ENCODE assay signal across 27 cellular contexts in genomic region chr14:24072436-24072835, GRCh38. TPM values are rescaled to one million over a fixed set of nuclear protein-coding genes. Genes with fewer than 3 reads are reported as not detected.
DNase-seq lines count a peak whose midpoint lies in the region; ATAC-seq and TF ChIP-seq lines count a peak whose summit lies in the region.
"Had no signal": no experiment of that assay in that cellular context is flagged by ENCODE, and none has a peak within 500 bp of the region (broad histone marks: within the 10 kb centered on the region; RNA-seq: fewer than 3 reads in every experiment).

No MANE protein-coding gene starts in this region.

- H3K36me3 ChIP-seq in BLaER1 (no peaks in the 10 kb centered on the region), Peyer's patch (no peaks in the 10 kb centered on the region)
- H3K36me3 ChIP-seq: breast epithelium, left lung, MG63 had no signal

- H3K9ac ChIP-seq in BLaER1, result no peak overlapping the region

- H3K4me2 ChIP-seq in BLaER1, result peak overlapping the region; percentile 39

- H3K4me3 Mint-ChIP-seq in activated T-cell treated with anti-CD3 and anti-CD28 coated beads, Interleukin-2, amount 50 U/mL, for 72 hours, result no peak overlapping the region
- H3K4me3 Mint-ChIP-seq in activated T-helper 2 cell treated with anti-CD3 and anti-CD28 coated beads, Interferon-gamma antibody, Interleukin-2, Interleukin-4, amounts not matched to agents 10 μg/mL and 5 μg/mL and 100 μg/mL, durations not matched to agents 14 hours and 24 hours and 36 hours (ENCODE audit: low read depth), result no peak overlapping the region
- H3K4me3 Mint-ChIP-seq: activated B cell treated with CpG ODN at 0.5 μM for 24 hours; dendritic cell treated with granulocyte-macrophage colony-stimulating factor and Interleukin-4, amounts not matched to agents 40 ng/mL and 50 ng/mL, for 4 days had no signal

- no peak for TF ChIP-seq CTCF in Peyer's patch (IDR thresholded peaks at IDR 0.05)

- no peaks in the 10 kb centered on the region for H3K9me3 Mint-ChIP-seq in activated T-cell treated with anti-CD3 and anti-CD28 coated beads, Interleukin-2, amount 50 U/mL, for 72 hours
- no peaks in the 10 kb centered on the region for H3K9me3 Mint-ChIP-seq in activated T-helper 2 cell treated with anti-CD3 and anti-CD28 coated beads, Interferon-gamma antibody, Interleukin-2, Interleukin-4, amounts not matched to agents 10 μg/mL and 5 μg/mL and 100 μg/mL, durations not matched to agents 14 hours and 24 hours and 36 hours
- H3K9me3 Mint-ChIP-seq: activated B cell treated with CpG ODN at 0.5 μM for 24 hours; dendritic cell treated with granulocyte-macrophage colony-stimulating factor and Interleukin-4, amounts not matched to agents 40 ng/mL and 50 ng/mL, for 4 days had no signal

- no peaks in the 10 kb centered on the region for H3K36me3 Mint-ChIP-seq in activated T-cell treated with anti-CD3 and anti-CD28 coated beads, Interleukin-2, amount 50 U/mL, for 72 hours (ENCODE audit: insufficient read depth in 2 of 2)
- no peaks in the 10 kb centered on the region for H3K36me3 Mint-ChIP-seq in activated T-helper 2 cell treated with anti-CD3 and anti-CD28 coated beads, Interferon-gamma antibody, Interleukin-2, Interleukin-4, amounts not matched to agents 10 μg/mL and 5 μg/mL and 100 μg/mL, durations not matched to agents 14 hours and 24 hours and 36 hours (ENCODE audit: low read depth)

- H3K9me3 ChIP-seq in BLaER1 (no peaks in the 10 kb centered on the region), Peyer's patch (no peaks in the 10 kb centered on the region)
- H3K9me3 ChIP-seq: breast epithelium, left lung, MG63 had no signal

- H3K4me1 ChIP-seq in BLaER1 (peaks cover 32% of the 10 kb centered on the region), Peyer's patch (peaks cover 0 to 25% (median 6%) of the 10 kb centered on the region in 4 donors)
- H3K4me1 ChIP-seq: breast epithelium, left lung had no signal

- H4K20me1 ChIP-seq in BLaER1, result no peaks in the 10 kb centered on the region

- H3K27me3 ChIP-seq in BLaER1 (no peaks in the 10 kb centered on the region), Peyer's patch (no peaks in the 10 kb centered on the region)
- H3K27me3 ChIP-seq: MG63 had no signal

- DNase-seq in Peyer's patch (peak in 2 of 3 donors; percentile 72 to 81), head of caudate nucleus (peak in 41 of 42 donors; percentile 35 to 86 (median 67)), nucleus accumbens (lab: John Stamatoyannopoulos, UW) (peak in 32 of 56 donors; percentile 16 to 69 (median 48))
- no peak for DNase-seq in stimulated activated naive CD4-positive, alpha-beta T cell (lab: John Stamatoyannopoulos, UW)
- DNase-seq in activated T-cell treated with anti-CD3 and anti-CD28 coated beads, Interleukin-2, amount 50 U/mL, for 72 hours, result no peak
- no peak for DNase-seq in activated T-helper 2 cell treated with anti-CD3 and anti-CD28 coated beads, Interferon-gamma antibody, Interleukin-2, Interleukin-4, amounts not matched to agents 10 μg/mL and 5 μg/mL and 100 μg/mL, durations not matched to agents 14 hours and 24 hours and 36 hours (ENCODE audit: low spot score)
- DNase-seq: ACHN; activated B cell treated with CpG ODN at 0.5 μM for 24 hours; activated CD4-positive, alpha-beta T cell treated with anti-CD3 and anti-CD28 coated beads, Interleukin-2, amount 50 U/mL, for 4 hours; activated CD8-positive, alpha-beta memory T cell treated with anti-CD3 and anti-CD28 coated beads, Interleukin-2, amount 50 U/mL, for 4 hours; activated effector memory CD4-positive, alpha-beta T cell treated with Interleukin-2 at 50 U/mL for 16 hours; MG63; NCI-H146; NCI-H748 treated with DMSO at 0.1 percent for 48 hours; T1000 had no signal

- H3K27ac Mint-ChIP-seq in activated T-cell treated with anti-CD3 and anti-CD28 coated beads, Interleukin-2, amount 50 U/mL, for 72 hours, result no peak overlapping the region
- H3K27ac Mint-ChIP-seq in activated T-helper 2 cell treated with anti-CD3 and anti-CD28 coated beads, Interferon-gamma antibody, Interleukin-2, Interleukin-4, amounts not matched to agents 10 μg/mL and 5 μg/mL and 100 μg/mL, durations not matched to agents 14 hours and 24 hours and 36 hours, result no peak overlapping the region
- H3K27ac Mint-ChIP-seq: activated B cell treated with CpG ODN at 0.5 μM for 24 hours; dendritic cell treated with granulocyte-macrophage colony-stimulating factor and Interleukin-4, amounts not matched to agents 40 ng/mL and 50 ng/mL, for 4 days had no signal

- ATAC-seq in activated T-cell treated with anti-CD3 and anti-CD28 coated beads, Interleukin-2, amount 50 U/mL, for 72 hours (replicated peaks in 1 of 2), result no peak
- ATAC-seq in HG03108 (IDR thresholded peaks at IDR 0.05; ENCODE audit: unreplicated experiment), result no peak
- ATAC-seq: K562, left lung, Right ventricle myocardium inferior had no signal

- H3K27me3 Mint-ChIP-seq in activated T-cell treated with anti-CD3 and anti-CD28 coated beads, Interleukin-2, amount 50 U/mL, for 72 hours (ENCODE audit: low read depth), result no peaks in the 10 kb centered on the region
- peaks cover 6% of the 10 kb centered on the region for H3K27me3 Mint-ChIP-seq in activated T-helper 2 cell treated with anti-CD3 and anti-CD28 coated beads, Interferon-gamma antibody, Interleukin-2, Interleukin-4, amounts not matched to agents 10 μg/mL and 5 μg/mL and 100 μg/mL, durations not matched to agents 14 hours and 24 hours and 36 hours (ENCODE audit: low read depth)
- H3K27me3 Mint-ChIP-seq: activated B cell treated with CpG ODN at 0.5 μM for 24 hours had no signal

- H3K27ac ChIP-seq in BLaER1 (no peak overlapping the region), Peyer's patch (peak overlapping the region in 3 of 4 donors; percentile 46 to 89 (median 77))
- H3K27ac ChIP-seq: breast epithelium, left lung, skin epidermis had no signal

- intact Hi-C loops in head of caudate nucleus (cut with DNase I), result no loop called here
- intact Hi-C loops in activated T-helper 2 cell treated with anti-CD3 and anti-CD28 coated beads, Interferon-gamma antibody, Interleukin-2, Interleukin-4, amounts not matched to agents 10 μg/mL and 5 μg/mL and 100 μg/mL, durations not matched to agents 14 hours and 24 hours and 36 hours (cut with micrococcal nuclease), result no loop called here

- H3K4me3 ChIP-seq in BLaER1, result no peak overlapping the region
- no peak overlapping the region for H3K4me3 ChIP-seq in Peyer's patch
- H3K4me3 ChIP-seq: breast epithelium, K562, left lung, MG63, skin epidermis had no signal

- no peak for TF ChIP-seq POLR2A in Peyer's patch (IDR thresholded peaks at IDR 0.05)

- H3K4me1 Mint-ChIP-seq in activated T-cell treated with anti-CD3 and anti-CD28 coated beads, Interleukin-2, amount 50 U/mL, for 72 hours (ENCODE audit: low read depth), result peaks cover 13% of the 10 kb centered on the region
- peaks cover 17% of the 10 kb centered on the region for H3K4me1 Mint-ChIP-seq in activated T-helper 2 cell treated with anti-CD3 and anti-CD28 coated beads, Interferon-gamma antibody, Interleukin-2, Interleukin-4, amounts not matched to agents 10 μg/mL and 5 μg/mL and 100 μg/mL, durations not matched to agents 14 hours and 24 hours and 36 hours (ENCODE audit: low read depth)

RNA-seq across cellular contexts. Expression of gene CPNE6, which starts 1.1 kb away (rescaled TPM):
- total RNA-seq in Peyer's patch, result 1 to 10 TPM in 3 of 4 donors, not detected in 1; 1.9 to 4.6 (median 3.6) TPM
- under 1 TPM; 0.12 to 0.14 TPM for total RNA-seq in activated T-cell treated with anti-CD3 and anti-CD28 coated beads, Interleukin-2, amount 50 U/mL, for 72 hours
- total RNA-seq in activated T-helper 2 cell treated with anti-CD3 and anti-CD28 coated beads, Interferon-gamma antibody, Interleukin-2, Interleukin-4, amounts not matched to agents 10 μg/mL and 5 μg/mL and 100 μg/mL, durations not matched to agents 14 hours and 24 hours and 36 hours, result not detected in 2 replicates
- total RNA-seq: breast epithelium, H4, K562, left lung, mononuclear cell, OCI-LY7, pulmonary artery endothelial cell, Right ventricle myocardium inferior had no signal

RNA-seq across cellular contexts. Expression of gene CARMIL3, which starts 20.6 kb away (rescaled TPM):
- total RNA-seq in Peyer's patch, result 1 to 10 TPM; 1.3 to 5.8 (median 2.8) TPM
- 1 to 10 TPM; 1.9 to 2.1 TPM for total RNA-seq in activated T-cell treated with anti-CD3 and anti-CD28 coated beads, Interleukin-2, amount 50 U/mL, for 72 hours
- total RNA-seq in activated T-helper 2 cell treated with anti-CD3 and anti-CD28 coated beads, Interferon-gamma antibody, Interleukin-2, Interleukin-4, amounts not matched to agents 10 μg/mL and 5 μg/mL and 100 μg/mL, durations not matched to agents 14 hours and 24 hours and 36 hours, result 1.3 and 1.7 TPM in 2 replicates

RNA-seq across cellular contexts. Expression of gene PCK2, which starts 21.7 kb away (rescaled TPM):
- total RNA-seq in Peyer's patch, result 100 to 1,000 TPM in 3 of 4 donors, 10 to 100 TPM in 1; 53.6 to 820 (median 644) TPM
- total RNA-seq in activated T-cell treated with anti-CD3 and anti-CD28 coated beads, Interleukin-2, amount 50 U/mL, for 72 hours, result 100 to 1,000 TPM; 161 to 180 TPM
- 62.7 and 62.8 TPM in 2 replicates for total RNA-seq in activated T-helper 2 cell treated with anti-CD3 and anti-CD28 coated beads, Interferon-gamma antibody, Interleukin-2, Interleukin-4, amounts not matched to agents 10 μg/mL and 5 μg/mL and 100 μg/mL, durations not matched to agents 14 hours and 24 hours and 36 hours

RNA-seq across cellular contexts. Expression of gene DCAF11, which starts 42.1 kb away (rescaled TPM):
- 100 to 1,000 TPM; 113 to 214 (median 176) TPM for total RNA-seq in Peyer's patch
- total RNA-seq in activated T-cell treated with anti-CD3 and anti-CD28 coated beads, Interleukin-2, amount 50 U/mL, for 72 hours, result 100 to 1,000 TPM; 109 to 124 TPM
- total RNA-seq in activated T-helper 2 cell treated with anti-CD3 and anti-CD28 coated beads, Interferon-gamma antibody, Interleukin-2, Interleukin-4, amounts not matched to agents 10 μg/mL and 5 μg/mL and 100 μg/mL, durations not matched to agents 14 hours and 24 hours and 36 hours, result 67.2 and 77.3 TPM in 2 replicates

RNA-seq across cellular contexts. Expression of gene NRL, which starts 42.3 kb away (rescaled TPM):
- total RNA-seq in Peyer's patch, result 10 to 100 TPM in 2 of 4 donors, 1 to 10 TPM in 1, not detected in 1; 4.6 to 14.2 (median 13.5) TPM
- 1 to 10 TPM; 5.2 TPM for total RNA-seq in activated T-cell treated with anti-CD3 and anti-CD28 coated beads, Interleukin-2, amount 50 U/mL, for 72 hours
- total RNA-seq in activated T-helper 2 cell treated with anti-CD3 and anti-CD28 coated beads, Interferon-gamma antibody, Interleukin-2, Interleukin-4, amounts not matched to agents 10 μg/mL and 5 μg/mL and 100 μg/mL, durations not matched to agents 14 hours and 24 hours and 36 hours, result 1.6 and 1.8 TPM in 2 replicates

Comparison
In these comparisons a context has a peak if more than half of its experiments do, and no peak if none do; other contexts are left out.
1. DNase-seq: peak in Peyer's patch (2 of 3), head of caudate nucleus (41 of 42) and nucleus accumbens (32 of 56); none in stimulated activated naive CD4-positive, alpha-beta T cell (0 of 6), activated T-cell treated with anti-CD3 and anti-CD28 coated beads, Interleukin-2, amount 50 U/mL, for 72 hours (0 of 2) and activated T-helper 2 cell treated with anti-CD3 and anti-CD28 coated beads, Interferon-gamma antibody, Interleukin-2, Interleukin-4, amounts not matched to agents 10 μg/mL and 5 μg/mL and 100 μg/mL, durations not matched to agents 14 hours and 24 hours and 36 hours (single experiment).